1 cellular context compared by ENCODE assay signal in genomic region chr3:185734725-185735096, GRCh38.
TF ChIP-seq lines count a peak whose summit lies in the region.

No MANE protein-coding gene starts in this region.

TF ChIP-seq in IMR-90, 13 proteins besides CTCF, POLR2A, EP300 and RAD21:
- no peak for TF ChIP-seq MXI1 (IDR thresholded peaks at IDR 0.05; ENCODE audit: borderline replicate concordance, low read depth, low read length)
- TF ChIP-seq SMC3 (IDR thresholded peaks at IDR 0.05; ENCODE audit: low read depth, low read length) = no peak
- TF ChIP-seq, protein P1, sequence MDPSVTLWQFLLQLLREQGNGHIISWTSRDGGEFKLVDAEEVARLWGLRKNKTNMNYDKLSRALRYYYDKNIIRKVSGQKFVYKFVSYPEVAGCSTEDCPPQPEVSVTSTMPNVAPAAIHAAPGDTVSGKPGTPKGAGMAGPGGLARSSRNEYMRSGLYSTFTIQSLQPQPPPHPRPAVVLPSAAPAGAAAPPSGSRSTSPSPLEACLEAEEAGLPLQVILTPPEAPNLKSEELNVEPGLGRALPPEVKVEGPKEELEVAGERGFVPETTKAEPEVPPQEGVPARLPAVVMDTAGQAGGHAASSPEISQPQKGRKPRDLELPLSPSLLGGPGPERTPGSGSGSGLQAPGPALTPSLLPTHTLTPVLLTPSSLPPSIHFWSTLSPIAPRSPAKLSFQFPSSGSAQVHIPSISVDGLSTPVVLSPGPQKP (IDR thresholded peaks at IDR 0.05; ENCODE audit: borderline replicate concordance, low read depth, low read length) = no peak
- TF ChIP-seq CHD1 (IDR thresholded peaks at IDR 0.05; ENCODE audit: low read depth, low read length) = no peak
- TF ChIP-seq MAZ (IDR thresholded peaks at IDR 0.05; ENCODE audit: borderline replicate concordance, low read depth, low read length) = no peak
- TF ChIP-seq RFX5 (IDR thresholded peaks at IDR 0.05; ENCODE audit: low read depth, low read length) = no peak
- TF ChIP-seq CEBPB (IDR thresholded peaks at IDR 0.05; ENCODE audit: low read depth, low read length) = no peak
- no peak for TF ChIP-seq USF2 (IDR thresholded peaks at IDR 0.05; ENCODE audit: low read depth, low read length)
- TF ChIP-seq BHLHE40 (IDR thresholded peaks at IDR 0.05; ENCODE audit: low read depth, low read length) = no peak
- TF ChIP-seq MAFK (IDR thresholded peaks at IDR 0.05; ENCODE audit: low read depth, low read length) = no peak
